Comparison of ENCODE assay signal across 11 cellular contexts in the genomic region with DNA sequence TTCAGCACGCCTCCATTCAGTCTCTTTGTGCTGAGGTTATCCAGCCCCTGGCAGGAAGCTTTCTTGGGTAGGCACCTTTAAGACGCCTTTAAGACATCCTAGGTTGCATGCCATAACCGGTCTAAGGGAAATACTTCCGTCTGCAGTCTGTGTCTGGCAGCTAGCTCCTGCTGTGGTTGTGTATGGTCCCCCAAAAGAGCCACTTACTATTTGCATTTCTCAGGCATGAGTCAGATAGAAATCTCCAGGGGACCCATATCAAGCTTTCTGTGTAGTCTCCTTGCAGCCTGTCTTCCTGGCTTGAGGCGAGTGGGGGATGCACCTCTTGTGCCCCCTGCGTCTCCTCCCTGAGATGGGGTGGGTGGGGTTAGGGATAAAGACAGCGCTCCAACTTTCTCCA. TPM values are rescaled to one million over a fixed set of nuclear protein-coding genes. Genes with fewer than 3 reads are reported as not detected.
A peak's percentile ranks its signal among the peaks of the same experiment; 100 is the strongest.
DNase-seq lines count a peak whose midpoint lies in the region; ATAC-seq and TF ChIP-seq lines count a peak whose summit lies in the region.
"Had no signal": no experiment of that assay in that cellular context is flagged by ENCODE, and none has a peak within 500 bp of the region (broad histone marks: within the 10 kb centered on the region; RNA-seq: fewer than 3 reads in every experiment).

No MANE protein-coding gene starts in this region.

- H3K4me3 ChIP-seq in left ventricle myocardium inferior = peak overlapping the region; percentile 55
- H3K4me3 ChIP-seq: thyroid gland had no signal

- ATAC-seq in GM18499 (IDR thresholded peaks at IDR 0.05; ENCODE audit: insufficient read depth, unreplicated experiment) (peak; percentile 96), GM21717 (IDR thresholded peaks at IDR 0.05; ENCODE audit: unreplicated experiment) (peak; percentile 97), HG03378 (IDR thresholded peaks at IDR 0.05; ENCODE audit: unreplicated experiment) (peak; percentile 84)
- no peak for ATAC-seq in effector memory CD8-positive, alpha-beta T cell (replicated peaks)
- ATAC-seq in activated T-cell treated with anti-CD3 and anti-CD28 coated beads, Interleukin-2, amount 50 U/mL, for 4 hours = no peak

- H3K4me3 Mint-ChIP-seq in effector memory CD8-positive, alpha-beta T cell = no peak overlapping the region
- no peak overlapping the region for H3K4me3 Mint-ChIP-seq in activated T-cell treated with anti-CD3 and anti-CD28 coated beads, Interleukin-2, amount 50 U/mL, for 4 hours
- H3K4me3 Mint-ChIP-seq: CD4-positive, alpha-beta memory T cell had no signal

- H3K4me1 ChIP-seq in left ventricle myocardium inferior = peaks cover 62% of the 10 kb centered on the region
- H3K4me1 ChIP-seq: thyroid gland had no signal

- no peak for DNase-seq in left ventricle myocardium inferior
- no peak for DNase-seq in SKM-1 (lab: John Stamatoyannopoulos, UW; ENCODE audit: unreplicated experiment)
- no peak for DNase-seq in SIG-M5 (lab: John Stamatoyannopoulos, UW)
- no peak for DNase-seq in effector memory CD8-positive, alpha-beta T cell
- DNase-seq in activated T-cell treated with anti-CD3 and anti-CD28 coated beads, Interleukin-2, amount 50 U/mL, for 4 hours = no peak
- DNase-seq: CD4-positive, alpha-beta memory T cell had no signal

- no peaks in the 10 kb centered on the region for H3K36me3 Mint-ChIP-seq in effector memory CD8-positive, alpha-beta T cell (ENCODE audit: insufficient read depth)
- no peaks in the 10 kb centered on the region for H3K36me3 Mint-ChIP-seq in activated T-cell treated with anti-CD3 and anti-CD28 coated beads, Interleukin-2, amount 50 U/mL, for 4 hours (ENCODE audit: insufficient read depth)
- H3K36me3 Mint-ChIP-seq: CD4-positive, alpha-beta memory T cell had no signal

- no peaks in the 10 kb centered on the region for H3K36me3 ChIP-seq in left ventricle myocardium inferior
- H3K36me3 ChIP-seq: thyroid gland had no signal

- intact Hi-C loops in left ventricle myocardium inferior (cut with micrococcal nuclease) = no loop called here

- H3K27me3 ChIP-seq in left ventricle myocardium inferior (ENCODE audit: low read depth) = no peaks in the 10 kb centered on the region
- H3K27me3 ChIP-seq: thyroid gland had no signal

- H3K27ac ChIP-seq in left ventricle myocardium inferior (replicated peaks) = peak overlapping the region; percentile 90
- H3K27ac ChIP-seq: thyroid gland had no signal

- TF ChIP-seq CTCF in left ventricle myocardium inferior (IDR thresholded peaks at IDR 0.05; ENCODE audit: borderline replicate concordance) = no peak

- H3K9me3 ChIP-seq in left ventricle myocardium inferior (replicated peaks) = no peaks in the 10 kb centered on the region
- H3K9me3 ChIP-seq: thyroid gland had no signal

- no peak overlapping the region for H3K27ac Mint-ChIP-seq in effector memory CD8-positive, alpha-beta T cell
- H3K27ac Mint-ChIP-seq: CD4-positive, alpha-beta memory T cell had no signal

- no peaks in the 10 kb centered on the region for H3K4me1 Mint-ChIP-seq in effector memory CD8-positive, alpha-beta T cell (ENCODE audit: low read depth in 2 of 2)
- H3K4me1 Mint-ChIP-seq in activated T-cell treated with anti-CD3 and anti-CD28 coated beads, Interleukin-2, amount 50 U/mL, for 4 hours (ENCODE audit: low read depth) = no peaks in the 10 kb centered on the region
- H3K4me1 Mint-ChIP-seq: CD4-positive, alpha-beta memory T cell had no signal

- peaks cover 28 to 66% of the 10 kb centered on the region in 2 donors for H3K27me3 Mint-ChIP-seq in effector memory CD8-positive, alpha-beta T cell
- H3K27me3 Mint-ChIP-seq in activated T-cell treated with anti-CD3 and anti-CD28 coated beads, Interleukin-2, amount 50 U/mL, for 4 hours (ENCODE audit: low read depth) = peaks cover 18% of the 10 kb centered on the region

- no peaks in the 10 kb centered on the region for H3K9me3 Mint-ChIP-seq in effector memory CD8-positive, alpha-beta T cell
- H3K9me3 Mint-ChIP-seq in activated T-cell treated with anti-CD3 and anti-CD28 coated beads, Interleukin-2, amount 50 U/mL, for 4 hours = no peaks in the 10 kb centered on the region

RNA-seq across cellular contexts. Expression of a gene that starts 10.0 kb away (rescaled TPM):
- 783 TPM for total RNA-seq in left ventricle myocardium inferior
- under 1 TPM; 0.05 to 0.08 (median 0.05) TPM for total RNA-seq in activated T-cell treated with anti-CD3 and anti-CD28 coated beads, Interleukin-2, amount 50 U/mL, for 4 hours
- total RNA-seq: CD4-positive, alpha-beta memory T cell; kidney epithelial cell had no signal

RNA-seq across cellular contexts. Expression of a gene that starts 27.8 kb away (rescaled TPM):
- not detected for total RNA-seq in left ventricle myocardium inferior
- total RNA-seq in activated T-cell treated with anti-CD3 and anti-CD28 coated beads, Interleukin-2, amount 50 U/mL, for 4 hours = not detected
- total RNA-seq: CD4-positive, alpha-beta memory T cell; kidney epithelial cell; thyroid gland had no signal

Comparison
In these comparisons a context has a peak if more than half of its experiments do, and no peak if none do; other contexts are left out.
1. ATAC-seq: peak in GM18499 (single experiment), GM21717 (single experiment) and HG03378 (single experiment); none in effector memory CD8-positive, alpha-beta T cell (single experiment) and activated T-cell treated with anti-CD3 and anti-CD28 coated beads, Interleukin-2, amount 50 U/mL, for 4 hours (0 of 2).
2. RNA of a gene that starts 10.0 kb away (total RNA-seq): 783 TPM in left ventricle myocardium inferior (single experiment); 0.05 to 0.08 TPM in activated T-cell treated with anti-CD3 and anti-CD28 coated beads, Interleukin-2, amount 50 U/mL, for 4 hours; every median in the first group is over 100 times any median in the second.